In the genomic region with DNA sequence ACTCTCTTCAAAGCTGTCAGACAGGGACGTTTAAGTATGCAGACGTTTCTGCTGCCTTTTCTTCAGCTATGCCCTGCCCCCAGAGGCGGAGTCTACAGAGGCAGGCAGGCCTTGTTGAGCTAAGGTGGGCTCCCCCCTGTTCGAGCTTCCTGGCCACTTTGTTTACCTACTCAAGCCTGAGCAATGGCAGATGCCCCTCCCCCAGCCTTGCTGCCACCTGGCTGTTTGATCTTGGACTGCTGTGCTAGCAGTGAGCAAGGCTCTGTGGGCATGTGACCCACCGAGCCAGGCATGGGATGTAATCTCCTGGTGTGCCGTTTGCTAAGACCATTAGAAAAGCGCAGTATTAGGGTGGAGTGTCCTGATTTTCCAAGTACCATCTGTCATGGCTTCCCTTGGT, we compare ENCODE assay signal across 18 cellular contexts.
"Had no signal": no experiment of that assay in that cellular context is flagged by ENCODE, and none has a peak within 500 bp of the region (broad histone marks: within the 10 kb centered on the region; RNA-seq: fewer than 3 reads in every experiment).

No MANE protein-coding gene starts in this region.

- H3K4me3 Mint-ChIP-seq: nephron progenitor cell had no signal

- ATAC-seq: heart right ventricle; stimulated activated naive CD8-positive, alpha-beta T cell treated with anti-CD3 and anti-CD28 coated beads, Interleukin-15, Interleukin-2, amounts not matched to agents 100 U/mL and 50 U/mL, for 24 hours; upper lobe of right lung had no signal

- H3K27ac Mint-ChIP-seq: activated T-helper 2 cell treated with anti-CD3 and anti-CD28 coated beads, Interferon-gamma antibody, Interleukin-2, Interleukin-4, amounts not matched to agents 10 μg/mL and 5 μg/mL and 100 μg/mL, durations not matched to agents 14 hours and 24 hours and 36 hours; nephron progenitor cell had no signal

- DNase-seq: activated CD4-positive, alpha-beta T cell treated with anti-CD3 and anti-CD28 coated beads for 48 hours; activated naive CD4-positive, alpha-beta T cell treated with anti-CD3 and anti-CD28 coated beads, Interleukin-2, amount 50 U/mL, for 16 hours; activated T-cell treated with anti-CD3 and anti-CD28 coated beads for 4 hours; adrenal gland; caudate nucleus; effector CD4-positive, alpha-beta T cell; foreskin melanocyte; heart right ventricle; islet precursor cell; nephron progenitor cell; stimulated activated CD4-positive, alpha-beta T cell treated with anti-CD3 and anti-CD28 coated beads, Interleukin-12 subunit alpha, Interleukin-12 subunit beta, amount 100 ng/mL, for 4 hours; stimulated activated naive CD8-positive, alpha-beta T cell treated with anti-CD3 and anti-CD28 coated beads, Interleukin-15, Interleukin-2, amounts not matched to agents 100 U/mL and 50 U/mL, for 24 hours; T1000; upper lobe of right lung had no signal

- H3K4me1 Mint-ChIP-seq: nephron progenitor cell had no signal

- H3K27ac ChIP-seq: adrenal gland, coronary artery, heart right ventricle, suprapubic skin, upper lobe of right lung, VCaP had no signal

- H3K27me3 ChIP-seq: adrenal gland, heart right ventricle, suprapubic skin, upper lobe of right lung had no signal

- H3K9me3 ChIP-seq: adrenal gland, upper lobe of right lung had no signal

- H3K4me3 ChIP-seq: adrenal gland, coronary artery, heart right ventricle, suprapubic skin, upper lobe of right lung had no signal

- H3K36me3 ChIP-seq: adrenal gland, heart right ventricle, suprapubic skin, upper lobe of right lung had no signal

- H3K4me1 ChIP-seq: adrenal gland, heart right ventricle, suprapubic skin, upper lobe of right lung had no signal
